19 cellular contexts compared by ENCODE assay signal in the genomic region with DNA sequence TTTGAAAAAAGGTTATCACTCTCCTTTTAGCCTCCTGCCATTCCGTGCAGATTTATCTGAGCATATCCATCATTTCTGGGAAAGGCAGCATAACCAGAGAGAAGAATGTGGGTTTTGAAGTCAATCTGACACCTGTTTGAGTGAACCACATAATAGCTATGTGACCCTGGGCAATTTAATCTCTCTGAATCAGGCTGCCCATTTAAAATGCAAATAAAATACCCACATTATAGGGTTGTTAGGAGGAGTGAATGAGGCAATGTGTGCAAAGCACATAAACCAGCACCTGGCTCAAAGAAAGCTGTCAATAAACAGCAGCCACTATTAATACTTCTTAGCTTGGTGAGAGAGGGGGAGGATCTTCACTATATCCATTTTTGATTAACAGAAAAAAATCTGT.
DNase-seq lines count a peak whose midpoint lies in the region; ATAC-seq and FAIRE-seq lines count a peak whose summit lies in the region.
"Had no signal": no experiment of that assay in that cellular context is flagged by ENCODE, and none has a peak within 500 bp of the region (broad histone marks: within the 10 kb centered on the region; RNA-seq: fewer than 3 reads in every experiment).

No MANE protein-coding gene starts in this region.

- H3K4me1 Mint-ChIP-seq in effector memory CD8-positive, alpha-beta T cell (ENCODE audit: low read depth in 2 of 2): peaks cover 4 to 9% of the 10 kb centered on the region in 2 donors
- H3K4me1 Mint-ChIP-seq: activated B cell treated with CpG ODN at 0.5 μM for 24 hours; activated naive CD4-positive, alpha-beta T cell treated with anti-CD3 and anti-CD28 coated beads, Interleukin-2, amount 10 ng/mL, durations not matched to agents 7 days and 5 days had no signal

- peak overlapping the region; percentile 7 to 60 for H3K27ac Mint-ChIP-seq in effector memory CD8-positive, alpha-beta T cell
- H3K27ac Mint-ChIP-seq: activated B cell treated with CpG ODN at 0.5 μM for 24 hours; activated CD8-positive, alpha-beta T cell treated with anti-CD3 and anti-CD28 coated beads for 36 hours; activated naive CD4-positive, alpha-beta T cell treated with anti-CD3 and anti-CD28 coated beads, Interleukin-2, amount 10 ng/mL, durations not matched to agents 7 days and 5 days; natural killer cell treated with Interleukin-12 subunit alpha and Interleukin-12 subunit beta and Interleukin-15 and Interleukin-18, amount 100 ng/mL, for 72 hours had no signal

- H3K4me3 Mint-ChIP-seq in effector memory CD8-positive, alpha-beta T cell: no peak overlapping the region
- H3K4me3 Mint-ChIP-seq: activated B cell treated with CpG ODN at 0.5 μM for 24 hours; activated CD8-positive, alpha-beta T cell treated with anti-CD3 and anti-CD28 coated beads for 36 hours; activated naive CD4-positive, alpha-beta T cell treated with anti-CD3 and anti-CD28 coated beads, Interleukin-2, amount 10 ng/mL, durations not matched to agents 7 days and 5 days; activated T-cell treated with anti-CD3 and anti-CD28 coated beads, Interleukin-2, amount 50 U/mL, for 24 hours; natural killer cell treated with Interleukin-12 subunit alpha and Interleukin-12 subunit beta and Interleukin-15 and Interleukin-18, amount 100 ng/mL, for 72 hours had no signal

- no peaks in the 10 kb centered on the region for H3K9me3 Mint-ChIP-seq in effector memory CD8-positive, alpha-beta T cell
- H3K9me3 Mint-ChIP-seq: activated B cell treated with CpG ODN at 0.5 μM for 24 hours; activated CD8-positive, alpha-beta T cell treated with anti-CD3 and anti-CD28 coated beads for 36 hours; activated naive CD4-positive, alpha-beta T cell treated with anti-CD3 and anti-CD28 coated beads, Interleukin-2, amount 10 ng/mL, durations not matched to agents 7 days and 5 days; activated T-cell treated with anti-CD3 and anti-CD28 coated beads, Interleukin-2, amount 50 U/mL, for 24 hours; natural killer cell treated with Interleukin-12 subunit alpha and Interleukin-12 subunit beta and Interleukin-15 and Interleukin-18, amount 100 ng/mL, for 72 hours had no signal

- FAIRE-seq in HTR-8/SVneo (lab: Jason Lieb, UNC): peak; percentile 36
- FAIRE-seq: small intestine had no signal

- H3K36me3 Mint-ChIP-seq in effector memory CD8-positive, alpha-beta T cell (ENCODE audit: insufficient read depth): peaks cover 43% of the 10 kb centered on the region

- no peak for ATAC-seq in effector memory CD8-positive, alpha-beta T cell (replicated peaks)
- ATAC-seq in GM21367 (IDR thresholded peaks at IDR 0.05; ENCODE audit: unreplicated experiment): no peak
- ATAC-seq: activated CD8-positive, alpha-beta T cell treated with anti-CD3 and anti-CD28 coated beads for 36 hours; left cardiac atrium; natural killer cell treated with Interleukin-12 subunit alpha and Interleukin-12 subunit beta and Interleukin-15 and Interleukin-18, amount 100 ng/mL, for 72 hours had no signal

- DNase-seq in HTR-8/SVneo (ENCODE audit: insufficient read length, low spot score): no peak
- DNase-seq in NCI-H1105 treated with DMSO at 0.1 percent for 48 hours (lab: John Stamatoyannopoulos, UW): peak; percentile 62
- peak; percentile 62 to 63 for DNase-seq in NCI-H526 (lab: John Stamatoyannopoulos, UW)
- no peak for DNase-seq in effector memory CD8-positive, alpha-beta T cell
- no peak for DNase-seq in NK-92 treated with Interleukin-12 subunit alpha and Interleukin-12 subunit beta, amount 100 ng/mL, for 24 hours (lab: John Stamatoyannopoulos, UW)
- no peak for DNase-seq in medulla oblongata (ENCODE audit: extremely low spot score)
- DNase-seq: activated B cell treated with CpG ODN at 0.5 μM for 24 hours; activated CD8-positive, alpha-beta T cell treated with anti-CD3 and anti-CD28 coated beads for 36 hours; activated naive CD4-positive, alpha-beta T cell treated with anti-CD3 and anti-CD28 coated beads, Interleukin-2, amount 10 ng/mL, durations not matched to agents 7 days and 5 days; activated T-cell treated with anti-CD3 and anti-CD28 coated beads, Interleukin-2, amount 50 U/mL, for 24 hours; effector CD8-positive, alpha-beta T cell; GM23248; left cardiac atrium; NCI-H510A treated with DMSO at 0.1 percent for 48 hours; small intestine; stimulated activated CD4-positive, alpha-beta T cell treated with anti-CD3 and anti-CD28 coated beads, Interleukin-2, amount 100 ng/mL, for 48 hours; upper lobe of left lung had no signal

- H3K27me3 Mint-ChIP-seq in effector memory CD8-positive, alpha-beta T cell: no peaks in the 10 kb centered on the region
- H3K27me3 Mint-ChIP-seq: activated B cell treated with CpG ODN at 0.5 μM for 24 hours; activated CD8-positive, alpha-beta T cell treated with anti-CD3 and anti-CD28 coated beads for 36 hours; activated naive CD4-positive, alpha-beta T cell treated with anti-CD3 and anti-CD28 coated beads, Interleukin-2, amount 10 ng/mL, durations not matched to agents 7 days and 5 days; activated T-cell treated with anti-CD3 and anti-CD28 coated beads, Interleukin-2, amount 50 U/mL, for 24 hours; natural killer cell treated with Interleukin-12 subunit alpha and Interleukin-12 subunit beta and Interleukin-15 and Interleukin-18, amount 100 ng/mL, for 72 hours had no signal

Comparison
In these comparisons a context has a peak if more than half of its experiments do, and no peak if none do; other contexts are left out.
1. DNase-seq: peak in NCI-H1105 treated with DMSO at 0.1 percent for 48 hours (single experiment) and NCI-H526 (2 of 2); none in HTR-8/SVneo (single experiment), effector memory CD8-positive, alpha-beta T cell (0 of 3), NK-92 treated with Interleukin-12 subunit alpha and Interleukin-12 subunit beta, amount 100 ng/mL, for 24 hours (single experiment) and medulla oblongata (single experiment).